Comparison of ENCODE assay signal across 13 cellular contexts in the genomic region with DNA sequence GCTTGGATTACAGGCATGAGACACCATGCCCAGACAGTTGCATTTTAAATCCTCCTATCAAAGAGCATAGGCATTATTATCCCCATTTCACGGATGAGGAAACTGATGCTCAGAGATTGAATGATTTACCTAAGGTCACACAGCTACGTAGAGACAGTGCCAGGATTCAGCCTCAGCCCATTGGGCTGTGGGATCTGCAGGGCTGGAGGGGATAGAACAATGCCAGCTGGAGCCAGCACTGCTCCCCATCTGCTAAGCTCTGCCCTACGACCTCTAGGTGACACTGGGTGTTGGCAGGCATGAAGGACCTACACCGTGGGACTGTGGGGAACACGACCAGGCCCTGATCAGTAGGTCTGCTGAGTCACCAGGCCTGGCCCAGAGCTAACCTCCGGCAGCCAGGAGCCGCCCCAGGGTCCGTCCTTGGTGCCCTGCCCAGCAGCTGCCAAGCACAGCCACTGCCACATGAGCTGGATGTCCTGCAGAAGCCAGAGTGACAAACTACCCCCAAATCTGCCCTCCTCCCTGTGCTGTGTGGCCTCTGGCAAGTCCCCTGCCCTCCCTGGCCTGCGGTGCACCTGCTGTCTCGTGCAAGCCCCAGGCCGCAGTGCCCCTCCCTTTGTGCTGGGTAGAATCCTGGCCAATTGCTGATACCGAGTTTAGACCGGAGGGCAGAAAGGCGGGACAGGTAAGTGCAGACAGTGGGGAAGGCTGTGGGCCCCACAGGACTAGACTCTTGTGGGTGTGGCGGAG. TPM values are rescaled to one million over a fixed set of nuclear protein-coding genes. Genes with fewer than 3 reads are reported as not detected.
A peak's percentile ranks its signal among the peaks of the same experiment; 100 is the strongest.
DNase-seq lines count a peak whose midpoint lies in the region; ATAC-seq and TF ChIP-seq lines count a peak whose summit lies in the region.
"Had no signal": no experiment of that assay in that cellular context is flagged by ENCODE, and none has a peak within 500 bp of the region (broad histone marks: within the 10 kb centered on the region; RNA-seq: fewer than 3 reads in every experiment).

No MANE protein-coding gene starts in this region.

- no peak for TF ChIP-seq POLR2A in spleen (IDR thresholded peaks at IDR 0.05)
- no peak for TF ChIP-seq POLR2A in tibial nerve (IDR thresholded peaks at IDR 0.05)

- H3K9me3 ChIP-seq in RWPE2 (ENCODE audit: severe bottlenecking) (no peaks in the 10 kb centered on the region), spleen (no peaks in the 10 kb centered on the region), tibial nerve (no peaks in the 10 kb centered on the region)

- 78 to 87% (median 81%) methylated on average over 11 to 15 of the region's 15 CpGs for WGBS in spleen, 5 donors
- WGBS in tibial nerve, 2 donors: 65 to 77% methylated on average over 15 of the region's 15 CpGs

- H3K36me3 ChIP-seq in H7 (replicated peaks; ENCODE audit: control insufficient read depth, insufficient read depth, low read length) (no peaks in the 10 kb centered on the region), RWPE2 (ENCODE audit: low read depth) (no peaks in the 10 kb centered on the region), spleen (no peaks in the 10 kb centered on the region), tibial nerve (no peaks in the 10 kb centered on the region)

- no peaks in the 10 kb centered on the region; the same call in 1 of the 2 replicates for H3K27me3 ChIP-seq in H7 (ENCODE audit: control insufficient read depth, insufficient read depth, low read length)
- no peaks in the 10 kb centered on the region for H3K27me3 ChIP-seq in RWPE2 (ENCODE audit: insufficient read depth, poor library complexity, severe bottlenecking)
- no peaks in the 10 kb centered on the region for H3K27me3 ChIP-seq in spleen (replicated peaks in 1 of 7)
- H3K27me3 ChIP-seq in tibial nerve: no peaks in the 10 kb centered on the region

- no peak overlapping the region for H3K27ac ChIP-seq in RWPE2 (ENCODE audit: poor library complexity, severe bottlenecking)
- H3K27ac ChIP-seq in spleen: peak overlapping the region in 1 of 8 donors; percentile 45
- no peak overlapping the region for H3K27ac ChIP-seq in tibial nerve

- peak; percentile 45 for ATAC-seq in RWPE2 (ENCODE audit: low read depth)
- ATAC-seq in left ventricle myocardium superior: peak; percentile 89
- no peak for ATAC-seq in HG03039 (IDR thresholded peaks at IDR 0.05; ENCODE audit: unreplicated experiment)
- ATAC-seq in HG03460 (IDR thresholded peaks at IDR 0.05; ENCODE audit: unreplicated experiment): no peak
- ATAC-seq: activated CD4-positive, CD25-positive, alpha-beta regulatory T cell treated with anti-CD3 and anti-CD28 coated beads, Interleukin-2, amount 50 U/mL, for 24 hours had no signal

- TF ChIP-seq CTCF in RWPE2 (IDR thresholded peaks at IDR 0.05; ENCODE audit: poor library complexity, severe bottlenecking) (no peak), spleen (IDR thresholded peaks at IDR 0.05 in 8 of 11, conservative IDR thresholded peaks at IDR 0.05 in 3 of 11) (no peak), tibial nerve (IDR thresholded peaks at IDR 0.05) (no peak)

- H3K4me1 ChIP-seq in RWPE2 (ENCODE audit: insufficient read depth, poor library complexity, severe bottlenecking): no peaks in the 10 kb centered on the region
- peaks cover 7 to 47% (median 18%) of the 10 kb centered on the region in 6 donors for H3K4me1 ChIP-seq in spleen
- H3K4me1 ChIP-seq in tibial nerve: peaks cover 0 to 20% (median 14%) of the 10 kb centered on the region in 4 donors

- no peak for TF ChIP-seq EP300 in tibial nerve (IDR thresholded peaks at IDR 0.05)

- DNase-seq in H7 (peak; percentile 51), RWPE2 (ENCODE audit: low spot score) (no peak), left ventricle myocardium superior (peak; percentile 85), spleen (peak; percentile 79), tibial nerve (ENCODE audit: low spot score in 2 of 2) (no peak)
- no peak for DNase-seq in activated CD4-positive, alpha-beta T cell treated with anti-CD3 and anti-CD28 coated beads, Interleukin-2, amount 50 U/mL, for 1 hour
- DNase-seq: effector CD8-positive, alpha-beta T cell; NCI-H1436 treated with DMSO at 0.1 percent for 48 hours; NCI-H69 had no signal

- intact Hi-C loops in left ventricle myocardium superior (cut with micrococcal nuclease): loop anchor here (10.0 kb wide), 1 partner anchor 209 kb away; no protein-coding TSS in a partner anchor
- intact Hi-C loops in spleen (cut with DNase I; ENCODE audit: low total_unique reads): no loop called here

- no peak overlapping the region for H3K4me3 ChIP-seq in H7 (ENCODE audit: insufficient read depth, low read depth, low read length)
- no peak overlapping the region for H3K4me3 ChIP-seq in RWPE2 (ENCODE audit: severe bottlenecking)
- no peak overlapping the region for H3K4me3 ChIP-seq in spleen
- no peak overlapping the region for H3K4me3 ChIP-seq in tibial nerve
- H3K4me3 ChIP-seq: lung had no signal

RNA-seq across cellular contexts. Expression of a gene that starts 47.6 kb away (rescaled TPM):
- 14.3 and 15.4 TPM in 2 replicates for total RNA-seq in H7 (2014; rRNA removed; shearing (Covaris generic))
- 24.0 TPM for total RNA-seq in left ventricle myocardium superior
- total RNA-seq in spleen: 1 to 10 TPM in 3 of 7 donors, under 1 TPM in 4; 0.34 to 1.6 (median 0.98) TPM
- polyA plus RNA-seq in spleen: 1 to 10 TPM in 1 of 3 donors, under 1 TPM in 2; 0.15 to 1.5 (median 0.86) TPM
- 10 to 100 TPM; 31.5 to 92.4 (median 47.5) TPM for total RNA-seq in tibial nerve

Comparison
In these comparisons a context has a peak if more than half of its experiments do, and no peak if none do; other contexts are left out.
1. DNase-seq: peak in H7 (single experiment), left ventricle myocardium superior (single experiment) and spleen (single experiment); none in RWPE2 (single experiment), activated CD4-positive, alpha-beta T cell treated with anti-CD3 and anti-CD28 coated beads, Interleukin-2, amount 50 U/mL, for 1 hour (single experiment) and tibial nerve (0 of 2).
2. ATAC-seq: peak in RWPE2 (single experiment) and left ventricle myocardium superior (single experiment); none in HG03039 (single experiment) and HG03460 (single experiment).